28 cellular contexts compared by ENCODE assay signal in genomic region chr3:13102386-13103345, GRCh38.
"Had no signal": no experiment of that assay in that cellular context is flagged by ENCODE, and none has a peak within 500 bp of the region (broad histone marks: within the 10 kb centered on the region; RNA-seq: fewer than 3 reads in every experiment).

No MANE protein-coding gene starts in this region.

- H3K36me3 ChIP-seq: brain microvascular endothelial cell, left lung, neutrophil, ovary, transverse colon had no signal

- H3K27ac ChIP-seq: brain microvascular endothelial cell, left lung, neutrophil, ovary, skin epidermis, transverse colon had no signal

- H3K9me3 ChIP-seq: left lung, mucosa of descending colon, neutrophil, ovary, transverse colon had no signal

- H3K4me1 ChIP-seq: left lung, transverse colon had no signal

- H3K4me3 ChIP-seq: left lung, lung, mucosa of descending colon, ovary, skin epidermis, transverse colon had no signal

- DNase-seq: activated CD4-positive, alpha-beta T cell treated with anti-CD3 and anti-CD28 coated beads, Interleukin-2, amount 50 U/mL, for 1 hour; activated CD8-positive, alpha-beta T cell treated with anti-CD3 and anti-CD28 coated beads for 36 hours; activated gamma-delta T cell treated with Interleukin-2 at 50 U/mL for 16 hours; activated naive CD4-positive, alpha-beta T cell treated with anti-CD3 and anti-CD28 coated beads, Interleukin-2, amount 50 U/mL, for 16 hours; activated T-cell treated with anti-CD3 and anti-CD28 coated beads, Interleukin-2, amount 50 U/mL, for 4 hours; amniotic stem cell; brain microvascular endothelial cell; cortex of kidney; endodermal cell; foreskin fibroblast; ovary; retina; stimulated activated CD4-positive, alpha-beta T cell treated with anti-CD3 and anti-CD28 coated beads, Interleukin-4, amount 100 ng/mL, for 24 hours; stimulated activated CD8-positive, alpha-beta memory T cell treated with anti-CD3 and anti-CD28 coated beads, Interleukin-4, amount 100 ng/mL, for 48 hours; stimulated activated naive CD4-positive, alpha-beta T cell treated with Interleukin-2 at 50 U/mL for 16 hours; T-helper 17 cell; T1000; transverse colon had no signal

- H3K27me3 ChIP-seq: brain microvascular endothelial cell, left lung, ovary, transverse colon had no signal

- ATAC-seq: activated CD8-positive, alpha-beta T cell treated with anti-CD3 and anti-CD28 coated beads for 36 hours; activated T-cell treated with anti-CD3 and anti-CD28 coated beads, Interleukin-2, amount 50 U/mL, for 4 hours; activated T-helper 17 cell treated with anti-CD3 and anti-CD28 coated beads, Interleukin-2, amount 50 U/mL, for 72 hours; esophagus mucosa; left lung; mucosa of descending colon; sciatic nerve; T-helper 17 cell; WTC11 had no signal

- FAIRE-seq: astrocyte had no signal
